31 cellular contexts compared by ENCODE assay signal in genomic region chr19:39276740-39277139, GRCh38. TPM values are rescaled to one million over a fixed set of nuclear protein-coding genes. Genes with fewer than 3 reads are reported as not detected.
"Had no signal": no experiment of that assay in that cellular context is flagged by ENCODE, and none has a peak within 500 bp of the region (broad histone marks: within the 10 kb centered on the region; RNA-seq: fewer than 3 reads in every experiment).

No MANE protein-coding gene starts in this region.

- ATAC-seq: activated naive CD4-positive, alpha-beta T cell treated with anti-CD3 and anti-CD28 coated beads, Interleukin-2, amount 50 U/mL, for 72 hours; activated T-cell treated with anti-CD3 and anti-CD28 coated beads, Interleukin-2, amount 50 U/mL, for 72 hours; effector memory CD8-positive, alpha-beta T cell; foreskin keratinocyte; gastroesophageal sphincter; heart right ventricle had no signal

- H3K4me3 Mint-ChIP-seq: activated CD4-positive, alpha-beta memory T cell treated with anti-CD3 and anti-CD28 coated beads, Interleukin-2, amount 10 ng/mL, durations not matched to agents 7 days and 5 days; activated CD4-positive, alpha-beta T cell treated with anti-CD3 and anti-CD28 coated beads, Interleukin-2, amount 10 ng/mL, durations not matched to agents 7 days and 5 days; activated naive CD4-positive, alpha-beta T cell treated with anti-CD3 and anti-CD28 coated beads, Interleukin-2, amount 10 ng/mL, durations not matched to agents 7 days and 5 days; activated naive CD8-positive, alpha-beta T cell treated with anti-CD3 and anti-CD28 coated beads, Interleukin-2, amount 10 ng/mL, durations not matched to agents 7 days and 5 days; activated T-cell treated with anti-CD3 and anti-CD28 coated beads, Interleukin-2, amount 50 U/mL, for 24 hours; activated T-cell treated with anti-CD3 and anti-CD28 coated beads, Interleukin-2, amount 50 U/mL, for 72 hours; effector memory CD8-positive, alpha-beta T cell had no signal

- H3K27ac Mint-ChIP-seq: activated CD4-positive, alpha-beta memory T cell treated with anti-CD3 and anti-CD28 coated beads, Interleukin-2, amount 10 ng/mL, durations not matched to agents 7 days and 5 days; activated CD4-positive, alpha-beta T cell treated with anti-CD3 and anti-CD28 coated beads, Interleukin-2, amount 10 ng/mL, durations not matched to agents 7 days and 5 days; activated naive CD4-positive, alpha-beta T cell treated with anti-CD3 and anti-CD28 coated beads, Interleukin-2, amount 50 U/mL, for 72 hours; activated naive CD8-positive, alpha-beta T cell treated with anti-CD3 and anti-CD28 coated beads, Interleukin-2, amount 10 ng/mL, durations not matched to agents 7 days and 5 days; activated T-cell treated with anti-CD3 and anti-CD28 coated beads, Interleukin-2, amount 50 U/mL, for 24 hours; activated T-cell treated with anti-CD3 and anti-CD28 coated beads, Interleukin-2, amount 50 U/mL, for 72 hours had no signal

- H3K9me3 Mint-ChIP-seq: activated CD4-positive, alpha-beta memory T cell treated with anti-CD3 and anti-CD28 coated beads, Interleukin-2, amount 10 ng/mL, durations not matched to agents 7 days and 5 days; activated CD4-positive, alpha-beta T cell treated with anti-CD3 and anti-CD28 coated beads, Interleukin-2, amount 10 ng/mL, durations not matched to agents 7 days and 5 days; activated naive CD4-positive, alpha-beta T cell treated with anti-CD3 and anti-CD28 coated beads, Interleukin-2, amount 10 ng/mL, durations not matched to agents 7 days and 5 days; activated naive CD4-positive, alpha-beta T cell treated with anti-CD3 and anti-CD28 coated beads, Interleukin-2, amount 50 U/mL, for 72 hours; activated naive CD8-positive, alpha-beta T cell treated with anti-CD3 and anti-CD28 coated beads, Interleukin-2, amount 10 ng/mL, durations not matched to agents 7 days and 5 days; activated T-cell treated with anti-CD3 and anti-CD28 coated beads, Interleukin-2, amount 50 U/mL, for 24 hours; activated T-cell treated with anti-CD3 and anti-CD28 coated beads, Interleukin-2, amount 50 U/mL, for 72 hours; effector memory CD8-positive, alpha-beta T cell had no signal

- H3K36me3 Mint-ChIP-seq: activated naive CD4-positive, alpha-beta T cell treated with anti-CD3 and anti-CD28 coated beads, Interleukin-2, amount 10 ng/mL, durations not matched to agents 7 days and 5 days; activated naive CD4-positive, alpha-beta T cell treated with anti-CD3 and anti-CD28 coated beads, Interleukin-2, amount 50 U/mL, for 72 hours; activated naive CD8-positive, alpha-beta T cell treated with anti-CD3 and anti-CD28 coated beads, Interleukin-2, amount 10 ng/mL, durations not matched to agents 7 days and 5 days had no signal

- H3K4me1 Mint-ChIP-seq: activated CD4-positive, alpha-beta memory T cell treated with anti-CD3 and anti-CD28 coated beads, Interleukin-2, amount 10 ng/mL, durations not matched to agents 7 days and 5 days; activated CD4-positive, alpha-beta T cell treated with anti-CD3 and anti-CD28 coated beads, Interleukin-2, amount 10 ng/mL, durations not matched to agents 7 days and 5 days; activated naive CD4-positive, alpha-beta T cell treated with anti-CD3 and anti-CD28 coated beads, Interleukin-2, amount 10 ng/mL, durations not matched to agents 7 days and 5 days; activated naive CD8-positive, alpha-beta T cell treated with anti-CD3 and anti-CD28 coated beads, Interleukin-2, amount 10 ng/mL, durations not matched to agents 7 days and 5 days had no signal

- DNase-seq: activated CD4-positive, alpha-beta memory T cell treated with anti-CD3 and anti-CD28 coated beads, Interleukin-2, amount 10 ng/mL, durations not matched to agents 7 days and 5 days; activated CD4-positive, alpha-beta T cell treated with anti-CD3 and anti-CD28 coated beads for 1 hour; activated CD4-positive, alpha-beta T cell treated with anti-CD3 and anti-CD28 coated beads for 4 hours; activated CD4-positive, alpha-beta T cell treated with anti-CD3 and anti-CD28 coated beads, Interleukin-2, amount 10 ng/mL, durations not matched to agents 7 days and 5 days; activated CD4-positive, alpha-beta T cell treated with anti-CD3 and anti-CD28 coated beads, Interleukin-2, amount 50 U/mL, for 4 hours; activated gamma-delta T cell; activated naive CD4-positive, alpha-beta T cell; activated naive CD4-positive, alpha-beta T cell treated with anti-CD3 and anti-CD28 coated beads, Interleukin-2, amount 10 ng/mL, durations not matched to agents 7 days and 5 days; activated naive CD8-positive, alpha-beta T cell treated with anti-CD3 and anti-CD28 coated beads, Interleukin-2, amount 10 ng/mL, durations not matched to agents 7 days and 5 days; activated T-cell treated with anti-CD3 and anti-CD28 coated beads for 4 hours; activated T-cell treated with anti-CD3 and anti-CD28 coated beads, Interleukin-2, amount 50 U/mL, for 24 hours; activated T-cell treated with anti-CD3 and anti-CD28 coated beads, Interleukin-2, amount 50 U/mL, for 72 hours; amniotic stem cell; anterior cingulate cortex; brain microvascular endothelial cell; caudate nucleus; colonic mucosa; dermis blood vessel endothelial cell; effector CD4-positive, alpha-beta T cell; effector memory CD8-positive, alpha-beta T cell; erythroblast; foreskin keratinocyte; heart right ventricle; T-helper 2 cell had no signal

- H3K27me3 Mint-ChIP-seq: activated T-cell treated with anti-CD3 and anti-CD28 coated beads, Interleukin-2, amount 50 U/mL, for 24 hours had no signal

RNA-seq across cellular contexts. Expression of gene IFNL2, which starts 8.5 kb away (rescaled TPM):
- total RNA-seq: activated CD4-positive, alpha-beta memory T cell treated with anti-CD3 and anti-CD28 coated beads, Interleukin-2, amount 10 ng/mL, durations not matched to agents 7 days and 5 days; activated CD4-positive, alpha-beta T cell treated with anti-CD3 and anti-CD28 coated beads, Interleukin-2, amount 10 ng/mL, durations not matched to agents 7 days and 5 days; activated naive CD8-positive, alpha-beta T cell treated with anti-CD3 and anti-CD28 coated beads, Interleukin-2, amount 10 ng/mL, durations not matched to agents 7 days and 5 days; astrocyte; bronchial epithelial cell; colonic mucosa; dermis blood vessel endothelial cell; esophagus muscularis mucosa; foreskin keratinocyte; gastroesophageal sphincter; glomerular endothelial cell; heart right ventricle; T-helper 1 cell treated with Interleukin-12 subunit alpha and Interleukin-12 subunit beta and Interleukin-4 antibody, amounts not matched to agents 30 ng/mL and 1 ng/mL, for 36 hours had no signal

RNA-seq across cellular contexts. Expression of gene IFNL1, which starts 19.5 kb away (rescaled TPM):
- total RNA-seq: activated CD4-positive, alpha-beta T cell treated with anti-CD3 and anti-CD28 coated beads, Interleukin-2, amount 10 ng/mL, durations not matched to agents 7 days and 5 days; activated naive CD8-positive, alpha-beta T cell treated with anti-CD3 and anti-CD28 coated beads, Interleukin-2, amount 10 ng/mL, durations not matched to agents 7 days and 5 days; bronchial epithelial cell; colonic mucosa; dermis blood vessel endothelial cell; esophagus muscularis mucosa; foreskin keratinocyte; gastroesophageal sphincter; glomerular endothelial cell; heart right ventricle; T-helper 1 cell treated with Interleukin-12 subunit alpha and Interleukin-12 subunit beta and Interleukin-4 antibody, amounts not matched to agents 30 ng/mL and 1 ng/mL, for 36 hours had no signal

RNA-seq across cellular contexts. Expression of gene IFNL4, which starts 28.1 kb away (rescaled TPM):
- total RNA-seq: activated CD4-positive, alpha-beta memory T cell treated with anti-CD3 and anti-CD28 coated beads, Interleukin-2, amount 10 ng/mL, durations not matched to agents 7 days and 5 days; activated CD4-positive, alpha-beta T cell treated with anti-CD3 and anti-CD28 coated beads, Interleukin-2, amount 10 ng/mL, durations not matched to agents 7 days and 5 days; activated naive CD4-positive, alpha-beta T cell treated with anti-CD3 and anti-CD28 coated beads, Interleukin-2, amount 50 U/mL, for 72 hours; activated naive CD8-positive, alpha-beta T cell treated with anti-CD3 and anti-CD28 coated beads, Interleukin-2, amount 10 ng/mL, durations not matched to agents 7 days and 5 days; activated T-cell treated with anti-CD3 and anti-CD28 coated beads, Interleukin-2, amount 50 U/mL, for 72 hours; astrocyte; bronchial epithelial cell; colonic mucosa; dermis blood vessel endothelial cell; esophagus muscularis mucosa; foreskin keratinocyte; gastroesophageal sphincter; glomerular endothelial cell; heart right ventricle; T-helper 1 cell treated with Interleukin-12 subunit alpha and Interleukin-12 subunit beta and Interleukin-4 antibody, amounts not matched to agents 30 ng/mL and 1 ng/mL, for 36 hours had no signal

RNA-seq across cellular contexts. Expression of gene IFNL3, which starts 31.9 kb away (rescaled TPM):
- total RNA-seq: activated CD4-positive, alpha-beta memory T cell treated with anti-CD3 and anti-CD28 coated beads, Interleukin-2, amount 10 ng/mL, durations not matched to agents 7 days and 5 days; activated CD4-positive, alpha-beta T cell treated with anti-CD3 and anti-CD28 coated beads, Interleukin-2, amount 10 ng/mL, durations not matched to agents 7 days and 5 days; activated naive CD8-positive, alpha-beta T cell treated with anti-CD3 and anti-CD28 coated beads, Interleukin-2, amount 10 ng/mL, durations not matched to agents 7 days and 5 days; astrocyte; bronchial epithelial cell; colonic mucosa; dermis blood vessel endothelial cell; esophagus muscularis mucosa; foreskin keratinocyte; gastroesophageal sphincter; glomerular endothelial cell; heart right ventricle; T-helper 1 cell treated with Interleukin-12 subunit alpha and Interleukin-12 subunit beta and Interleukin-4 antibody, amounts not matched to agents 30 ng/mL and 1 ng/mL, for 36 hours had no signal
